In genomic region chr7:7785349-7785973, GRCh38 we compare ENCODE assay signal across 30 cellular contexts.
"Had no signal": no experiment of that assay in that cellular context is flagged by ENCODE, and none has a peak within 500 bp of the region (broad histone marks: within the 10 kb centered on the region; RNA-seq: fewer than 3 reads in every experiment).

No MANE protein-coding gene starts in this region.

- H3K27ac ChIP-seq: ascending aorta, body of pancreas, SK-N-MC, WERI-Rb-1 had no signal

- H3K36me3 Mint-ChIP-seq: activated naive CD4-positive, alpha-beta T cell treated with anti-CD3 and anti-CD28 coated beads, Interleukin-2, amount 50 U/mL, for 72 hours had no signal

- H3K9me3 Mint-ChIP-seq: activated naive CD4-positive, alpha-beta T cell treated with anti-CD3 and anti-CD28 coated beads, Interleukin-2, amount 50 U/mL, for 72 hours; activated naive CD8-positive, alpha-beta T cell treated with anti-CD3 and anti-CD28 coated beads, Interleukin-2, amount 50 U/mL, for 24 hours; T-cell had no signal

- H3K4me1 ChIP-seq: ascending aorta, body of pancreas had no signal

- H3K27me3 ChIP-seq: ascending aorta, body of pancreas, MG63 had no signal

- FAIRE-seq: bronchial epithelial cell had no signal

- DNase-seq: activated CD4-positive, alpha-beta T cell treated with anti-CD3 and anti-CD28 coated beads for 36 hours; activated CD8-positive, alpha-beta memory T cell treated with anti-CD3 and anti-CD28 coated beads, Interleukin-2, amount 50 U/mL, for 48 hours; activated CD8-positive, alpha-beta T cell treated with anti-CD3 and anti-CD28 coated beads, Interleukin-2, amount 10 ng/mL, durations not matched to agents 7 days and 5 days; activated effector memory CD4-positive, alpha-beta T cell treated with anti-CD3 and anti-CD28 coated beads, Interleukin-2, amount 50 U/mL, for 16 hours; activated naive CD4-positive, alpha-beta T cell treated with Interleukin-2 at 50 U/mL for 16 hours; activated naive CD8-positive, alpha-beta T cell treated with anti-CD3 and anti-CD28 coated beads, Interleukin-2, amount 50 U/mL, for 24 hours; activated T-cell treated with anti-CD3 and anti-CD28 coated beads, Interleukin-2, amount 50 U/mL, for 1 hour; amniotic stem cell; body of pancreas; MG63; MV-4-11; NCI-H1092 treated with DMSO at 0.1 percent for 48 hours; NCI-H1417 treated with DMSO at 0.1 percent for 48 hours; NCI-H1694; NCI-H2029; NCI-H2107; NCI-H2171 treated with DMSO at 0.1 percent for 48 hours; NCI-H345; NCI-H510A; NCI-H526 treated with DMSO at 0.1 percent for 48 hours; NCI-H82; OCI-M1; RPMI8226; T-cell; T-helper 2 cell; WERI-Rb-1 had no signal

- H3K9me3 ChIP-seq: ascending aorta, body of pancreas, MG63 had no signal

- H3K27ac Mint-ChIP-seq: activated CD4-positive, alpha-beta T cell treated with anti-CD3 and anti-CD28 coated beads for 36 hours; activated CD8-positive, alpha-beta T cell treated with anti-CD3 and anti-CD28 coated beads, Interleukin-2, amount 10 ng/mL, durations not matched to agents 7 days and 5 days; activated naive CD4-positive, alpha-beta T cell treated with anti-CD3 and anti-CD28 coated beads, Interleukin-2, amount 50 U/mL, for 72 hours; activated naive CD8-positive, alpha-beta T cell treated with anti-CD3 and anti-CD28 coated beads, Interleukin-2, amount 50 U/mL, for 24 hours; T-cell had no signal

- H3K27me3 Mint-ChIP-seq: activated CD4-positive, alpha-beta T cell treated with anti-CD3 and anti-CD28 coated beads for 36 hours; activated naive CD8-positive, alpha-beta T cell treated with anti-CD3 and anti-CD28 coated beads, Interleukin-2, amount 50 U/mL, for 24 hours; T-cell had no signal

- H3K36me3 ChIP-seq: ascending aorta, MG63, WERI-Rb-1 had no signal

- H3K4me3 ChIP-seq: ascending aorta, body of pancreas, MG63, SK-N-MC had no signal

- H3K4me3 Mint-ChIP-seq: activated CD4-positive, alpha-beta T cell treated with anti-CD3 and anti-CD28 coated beads for 36 hours; activated CD8-positive, alpha-beta T cell treated with anti-CD3 and anti-CD28 coated beads, Interleukin-2, amount 10 ng/mL, durations not matched to agents 7 days and 5 days; activated naive CD8-positive, alpha-beta T cell treated with anti-CD3 and anti-CD28 coated beads, Interleukin-2, amount 50 U/mL, for 24 hours; T-cell had no signal
